Comparison of ENCODE assay signal across 9 cellular contexts in the genomic region with DNA sequence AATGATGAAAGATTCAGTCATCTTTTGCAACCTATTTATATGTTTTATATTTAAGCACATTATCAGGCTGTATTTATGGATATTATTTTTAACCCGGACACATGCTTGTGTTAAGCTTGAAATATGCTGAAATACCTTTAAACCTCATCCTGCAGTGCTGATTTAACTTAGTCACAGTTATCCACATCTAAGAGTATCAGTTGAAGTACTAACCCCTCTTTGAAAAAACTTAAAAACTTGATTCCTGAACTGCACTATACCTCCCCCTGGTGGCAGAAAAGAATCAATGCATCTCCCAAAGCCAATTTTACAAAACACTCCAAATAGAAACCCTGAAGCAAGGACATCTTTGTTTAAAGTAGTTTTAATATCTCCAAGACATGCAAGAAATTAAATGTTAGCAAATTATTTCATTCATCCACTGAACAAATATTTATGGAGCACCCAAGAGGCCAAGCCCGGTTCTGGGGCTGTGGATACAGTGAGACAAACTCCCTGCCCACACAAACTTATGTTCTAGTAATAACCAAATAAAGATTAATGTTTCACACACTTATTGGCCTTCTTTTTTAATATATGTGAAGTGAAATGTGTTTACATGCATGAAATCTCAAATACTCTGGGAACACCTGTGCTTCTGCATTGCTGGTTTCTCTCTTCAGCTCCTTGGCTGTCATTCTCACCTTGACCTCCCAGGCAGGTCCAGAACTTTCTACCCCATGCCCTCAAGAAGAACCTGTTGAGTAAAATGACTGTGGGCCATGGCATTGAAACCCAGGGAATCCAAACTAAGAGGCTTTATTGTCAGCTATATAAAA. TPM values are rescaled to one million over a fixed set of nuclear protein-coding genes. Genes with fewer than 3 reads are reported as not detected.
DNase-seq lines count a peak whose midpoint lies in the region; ATAC-seq and TF ChIP-seq lines count a peak whose summit lies in the region.
"Had no signal": no experiment of that assay in that cellular context is flagged by ENCODE, and none has a peak within 500 bp of the region (broad histone marks: within the 10 kb centered on the region; RNA-seq: fewer than 3 reads in every experiment).

No MANE protein-coding gene starts in this region.

- TF ChIP-seq EP300 in stomach (IDR thresholded peaks at IDR 0.05) = no peak

- H3K4me3 Mint-ChIP-seq in brain = peak overlapping the region; percentile 0 to 81 (median 1)
- H3K4me3 Mint-ChIP-seq: IgD-negative memory B cell had no signal

- H3K4me3 ChIP-seq in stomach = no peak overlapping the region

- peaks cover 0 to 6% (median 0%) of the 10 kb centered on the region in 4 donors for H3K36me3 ChIP-seq in stomach

- no peaks in the 10 kb centered on the region for H3K9me3 ChIP-seq in stomach

- H3K36me3 Mint-ChIP-seq in brain = peaks cover 6% of the 10 kb centered on the region
- H3K36me3 Mint-ChIP-seq: IgD-negative memory B cell had no signal

- 7 to 16% (median 11%) methylated on average over 2 of the region's 2 CpGs for WGBS in stomach, 5 donors

- peak overlapping the region in 4 of 5 donors; percentile 23 to 78 (median 50) for H3K27ac ChIP-seq in stomach

- ATAC-seq in HG02870 (IDR thresholded peaks at IDR 0.05; ENCODE audit: unreplicated experiment) = no peak

- TF ChIP-seq CTCF in AG09319 (IDR thresholded peaks at IDR 0.05; ENCODE audit: low read depth, low read length) (peak; percentile 82), GM12873 (IDR thresholded peaks at IDR 0.05; ENCODE audit: insufficient read depth, low read depth, low read length, missing control alignments) (peak; percentile 75), brain (conservative IDR thresholded peaks at IDR 0.05) (peak; percentile 81 to 89), stomach (IDR thresholded peaks at IDR 0.05) (peak in 5 of 7 experiments; percentile 71 to 99 (median 86))

- intact Hi-C loops in stomach (cut with DNase I; ENCODE audit: low total_unique reads) = loop anchor here (10.0 kb wide), 1 partner anchor 144 kb away; no protein-coding TSS in a partner anchor

- no peaks in the 10 kb centered on the region for H3K27me3 ChIP-seq in stomach

- H3K9me3 Mint-ChIP-seq in brain = peaks cover 0 to 3% (median 2%) of the 10 kb centered on the region in 5 experiments

- no peak for TF ChIP-seq POLR2A in stomach (IDR thresholded peaks at IDR 0.05)

- peaks cover 12 to 67% (median 41%) of the 10 kb centered on the region in 4 donors for H3K4me1 ChIP-seq in stomach

- peaks cover 3% of the 10 kb centered on the region for H3K27me3 Mint-ChIP-seq in brain

- peaks cover 59% of the 10 kb centered on the region for H3K4me1 Mint-ChIP-seq in brain

- H3K27ac Mint-ChIP-seq in brain = peak overlapping the region in 4 of 5 experiments; percentile 21 to 90 (median 67)
- H3K27ac Mint-ChIP-seq: IgD-negative memory B cell had no signal

- DNase-seq in AG09319 (ENCODE audit: extremely low read depth, low read depth) = peak; percentile 38
- peak; percentile 4 for DNase-seq in NCI-H82 (lab: John Stamatoyannopoulos, UW)
- peak; percentile 85 for DNase-seq in iris pigment epithelial cell (ENCODE audit: low read depth)
- no peak for DNase-seq in stomach
- no peak for DNase-seq in HPDE6-E6E7 (ENCODE audit: extremely low spot score)

RNA-seq across cellular contexts. Expression of a gene that starts 44.0 kb away (rescaled TPM):
- 25.9 TPM for polyA plus RNA-seq in brain (ENCODE audit: insufficient read depth, low read depth, low replicate concordance)
- total RNA-seq in stomach = 100 to 1,000 TPM in 4 of 5 donors, 10 to 100 TPM in 1; 95.9 to 400 (median 131) TPM
- polyA plus RNA-seq in stomach = 10 to 100 TPM in 1 of 3 donors, 1 to 10 TPM in 2; 6.8 to 32.4 (median 7.5) TPM

Comparison
In these comparisons a context has a peak if more than half of its experiments do, and no peak if none do; other contexts are left out.
1. DNase-seq: peak in AG09319 (single experiment), NCI-H82 (single experiment) and iris pigment epithelial cell (single experiment); none in stomach (single experiment) and HPDE6-E6E7 (single experiment).
2. Peak in every context shown above with its lines, with median percentiles within 50 percentile points of each other: CTCF ChIP-seq.